ENCODE assay signal across 25 cellular contexts in genomic region chr6:40928302-40928701, GRCh38.
"Had no signal": no experiment of that assay in that cellular context is flagged by ENCODE, and none has a peak within 500 bp of the region (broad histone marks: within the 10 kb centered on the region; RNA-seq: fewer than 3 reads in every experiment).

No MANE protein-coding gene starts in this region.

- H3K9me3 ChIP-seq: left lung, mucosa of descending colon, prostate gland, sigmoid colon, transverse colon, vagina had no signal

- FAIRE-seq: endometrium, islet of Langerhans, small intestine had no signal

- H3K27me3 ChIP-seq: left lung, sigmoid colon, transverse colon, vagina had no signal

- H3K36me3 ChIP-seq: left lung, prostate gland, sigmoid colon, transverse colon, vagina had no signal

- DNase-seq: cerebellar nuclear complex; cortex of kidney; effector memory CD8-positive, alpha-beta T cell; foreskin melanocyte; head of caudate nucleus; left cardiac atrium; left lung; mesenchymal stem cell; mucosa of descending colon; naive thymus-derived CD8-positive, alpha-beta T cell; nephron progenitor cell; nucleus accumbens; right cardiac atrium; sigmoid colon; small intestine; stimulated activated CD4-positive, alpha-beta T cell treated with anti-CD3 and anti-CD28 coated beads, Interleukin-15, amount 100 ng/mL, for 24 hours; stimulated activated CD4-positive, alpha-beta T cell treated with anti-CD3 and anti-CD28 coated beads, Interleukin-2, amount 100 ng/mL, for 48 hours; stimulated activated naive B cell treated with anti-CD40 and anti-IgM and Interleukin-4, amounts not matched to agents 10 μg/mL and 1 μg/mL and 100 μg/mL, for 72 hours; transverse colon had no signal

- H3K4me3 Mint-ChIP-seq: effector memory CD8-positive, alpha-beta T cell; mesothelial cell of epicardium; naive thymus-derived CD8-positive, alpha-beta T cell; nephron progenitor cell; stimulated activated naive B cell treated with anti-CD40 and anti-IgM and Interleukin-4, amounts not matched to agents 10 μg/mL and 1 μg/mL and 100 μg/mL, for 72 hours; stimulated activated naive CD8-positive, alpha-beta T cell treated with anti-CD3 and anti-CD28 coated beads, Interleukin-15, Interleukin-2, amounts not matched to agents 100 ng/mL and 50 ng/mL, for 24 hours had no signal

- H3K36me3 Mint-ChIP-seq: mesothelial cell of epicardium; naive thymus-derived CD8-positive, alpha-beta T cell; stimulated activated naive B cell treated with anti-CD40 and anti-IgM and Interleukin-4, amounts not matched to agents 10 μg/mL and 1 μg/mL and 100 μg/mL, for 72 hours had no signal

- H3K9me3 Mint-ChIP-seq: effector memory CD8-positive, alpha-beta T cell; mesothelial cell of epicardium; naive thymus-derived CD8-positive, alpha-beta T cell; nephron progenitor cell; stimulated activated naive B cell treated with anti-CD40 and anti-IgM and Interleukin-4, amounts not matched to agents 10 μg/mL and 1 μg/mL and 100 μg/mL, for 72 hours; stimulated activated naive CD8-positive, alpha-beta T cell treated with anti-CD3 and anti-CD28 coated beads, Interleukin-15, Interleukin-2, amounts not matched to agents 100 ng/mL and 50 ng/mL, for 24 hours had no signal

- H3K4me1 ChIP-seq: left lung, prostate gland, sigmoid colon, transverse colon, vagina had no signal

- H3K27ac ChIP-seq: left lung, prostate gland, sigmoid colon, transverse colon, vagina had no signal

- H3K27ac Mint-ChIP-seq: effector memory CD8-positive, alpha-beta T cell; mesothelial cell of epicardium; naive thymus-derived CD8-positive, alpha-beta T cell; nephron progenitor cell; stimulated activated naive B cell treated with anti-CD40 and anti-IgM and Interleukin-4, amounts not matched to agents 10 μg/mL and 1 μg/mL and 100 μg/mL, for 72 hours; stimulated activated naive CD8-positive, alpha-beta T cell treated with anti-CD3 and anti-CD28 coated beads, Interleukin-15, Interleukin-2, amounts not matched to agents 100 ng/mL and 50 ng/mL, for 24 hours had no signal

- H3K4me3 ChIP-seq: left lung, mucosa of descending colon, prostate gland, sigmoid colon, transverse colon, vagina had no signal

- H3K27me3 Mint-ChIP-seq: stimulated activated naive CD8-positive, alpha-beta T cell treated with anti-CD3 and anti-CD28 coated beads, Interleukin-15, Interleukin-2, amounts not matched to agents 100 ng/mL and 50 ng/mL, for 24 hours had no signal

- ATAC-seq: effector memory CD8-positive, alpha-beta T cell; left lung; mucosa of descending colon; naive thymus-derived CD8-positive, alpha-beta T cell; right cardiac atrium; stimulated activated naive B cell treated with anti-CD40 and anti-IgM and Interleukin-4, amounts not matched to agents 10 μg/mL and 1 μg/mL and 100 μg/mL, for 72 hours had no signal

- H3K4me1 Mint-ChIP-seq: mesothelial cell of epicardium; naive thymus-derived CD8-positive, alpha-beta T cell had no signal
